ENCODE assay signal across 22 cellular contexts in genomic region chr2:17296676-17297075, GRCh38.
"Had no signal": no experiment of that assay in that cellular context is flagged by ENCODE, and none has a peak within 500 bp of the region (broad histone marks: within the 10 kb centered on the region; RNA-seq: fewer than 3 reads in every experiment).

No MANE protein-coding gene starts in this region.

- H3K4me2 ChIP-seq: KMS-11 had no signal

- DNase-seq: Kasumi-1, MV-4-11, NCI-H1048, NCI-H1105, NCI-H1417, NCI-H1436 treated with DMSO at 0.1 percent for 48 hours, NCI-H1694, NCI-H187 treated with DMSO at 0.1 percent for 48 hours, NCI-H2029 treated with DMSO at 0.1 percent for 48 hours, NCI-H2227 treated with DMSO at 0.1 percent for 48 hours, NCI-H69, NCI-H774, Right ventricle myocardium superior, RPMI8226, SIG-M5 had no signal

- H3K36me3 Mint-ChIP-seq: IgD-negative memory B cell had no signal

- H3K9ac ChIP-seq: KMS-11 had no signal

- H3K27me3 Mint-ChIP-seq: IgD-negative memory B cell had no signal

- H3K27ac ChIP-seq: HL-60, KMS-11, SJSA1, SK-N-MC had no signal

- H3K4me3 ChIP-seq: K562, SJSA1, SK-N-MC had no signal

- H3K9me3 ChIP-seq: SJSA1 had no signal

- H3K36me3 ChIP-seq: SJSA1 had no signal

- H3K4me3 Mint-ChIP-seq: IgD-negative memory B cell had no signal

- FAIRE-seq: HTR-8/SVneo, K562 had no signal

- H3K27ac Mint-ChIP-seq: IgD-negative memory B cell had no signal

- H3K27me3 ChIP-seq: SJSA1 had no signal

- H3K4me1 Mint-ChIP-seq: IgD-negative memory B cell had no signal

- ATAC-seq: K562 had no signal
